In genomic region chr11:16195659-16196058, GRCh38 we compare ENCODE assay signal across 19 cellular contexts.
DNase-seq lines count a peak whose midpoint lies in the region; ATAC-seq and TF ChIP-seq lines count a peak whose summit lies in the region.
"Had no signal": no experiment of that assay in that cellular context is flagged by ENCODE, and none has a peak within 500 bp of the region (broad histone marks: within the 10 kb centered on the region; RNA-seq: fewer than 3 reads in every experiment).

No MANE protein-coding gene starts in this region.

- TF ChIP-seq CTCF in gastrocnemius medialis (IDR thresholded peaks at IDR 0.05 in 4 of 5, conservative IDR thresholded peaks at IDR 0.05 in 1 of 5), result no peak

- peaks cover 28% of the 10 kb centered on the region for H3K4me1 ChIP-seq in SJSA1 (replicated peaks)
- H3K4me1 ChIP-seq in gastrocnemius medialis, result peaks cover 38 to 40% of the 10 kb centered on the region in 2 donors

- TF ChIP-seq POLR2A in gastrocnemius medialis (IDR thresholded peaks at IDR 0.05), result no peak

- no peaks in the 10 kb centered on the region for H3K36me3 ChIP-seq in SJSA1
- no peaks in the 10 kb centered on the region for H3K36me3 ChIP-seq in gastrocnemius medialis
- H3K36me3 ChIP-seq: ovary, tibial nerve had no signal

- in situ Hi-C loops in gastrocnemius medialis (cut with MboI; ENCODE audit: low sequenced_read_pairs in 4 of 4), result loop anchor here in 3 of 4 donors (10.0 to 25.0 kb wide), 2 partner anchors 409 to 417 kb away; no protein-coding TSS in a partner anchor

- H3K27me3 ChIP-seq in SJSA1 (replicated peaks), result no peaks in the 10 kb centered on the region
- H3K27me3 ChIP-seq in gastrocnemius medialis, result no peaks in the 10 kb centered on the region
- H3K27me3 ChIP-seq: ovary, tibial nerve had no signal

- intact Hi-C loops in gastrocnemius medialis (cut with DNase I; ENCODE audit: low total_unique reads), result no loop called here

- H3K4me3 ChIP-seq in SJSA1 (no peak overlapping the region), gastrocnemius medialis (no peak overlapping the region)
- H3K4me3 ChIP-seq: ovary, tibial nerve had no signal

- DNase-seq in GM03348 (ENCODE audit: low spot score) (peak; percentile 5), SJSA1 (ENCODE audit: low read depth in 1 of 2, low spot score in 2 of 2) (peak; percentile 47 to 60), fibroblast of peridontal ligament (ENCODE audit: extremely low read depth) (peak; percentile 73), gastrocnemius medialis (no peak)
- DNase-seq in activated effector memory CD4-positive, alpha-beta T cell treated with Interleukin-2 at 50 U/mL for 16 hours, result no peak
- no peak for DNase-seq in activated naive CD4-positive, alpha-beta T cell treated with anti-CD3 and anti-CD28 coated beads, Interleukin-2, amount 50 U/mL, for 16 hours
- DNase-seq: activated CD4-positive, alpha-beta T cell treated with anti-CD3 and anti-CD28 coated beads for 36 hours; activated T-cell treated with anti-CD3 and anti-CD28 coated beads, Interleukin-2, amount 50 U/mL, for 1 hour; CD4-positive, CD25-positive, alpha-beta regulatory T cell; glutamatergic neuron; NCI-H1048; NCI-H2171 treated with DMSO at 0.1 percent for 48 hours; ovary; small intestine had no signal

- H3K9me3 ChIP-seq in SJSA1 (replicated peaks) (no peaks in the 10 kb centered on the region), gastrocnemius medialis (no peaks in the 10 kb centered on the region)
- H3K9me3 ChIP-seq: ovary, tibial nerve had no signal

- ATAC-seq in gastrocnemius medialis (no peak), GM21825 (IDR thresholded peaks at IDR 0.05; ENCODE audit: unreplicated experiment) (no peak), GM21723 (IDR thresholded peaks at IDR 0.05; ENCODE audit: unreplicated experiment) (no peak)
- ATAC-seq: activated CD4-positive, alpha-beta T cell treated with anti-CD3 and anti-CD28 coated beads for 36 hours; HCT116; stimulated activated effector memory CD8-positive, alpha-beta T cell treated with anti-CD3 and anti-CD28 coated beads, Interleukin-12 subunit alpha, Interleukin-12 subunit beta, amount 100 ng/mL, for 72 hours had no signal

- H3K27ac ChIP-seq in SJSA1 (peak overlapping the region; percentile 23), gastrocnemius medialis (peak overlapping the region in 3 of 4 donors; percentile 52 to 69 (median 68))
- H3K27ac ChIP-seq: ovary had no signal

Comparison
In these comparisons a context has a peak if more than half of its experiments do, and no peak if none do; other contexts are left out.
1. DNase-seq: peak in GM03348 (single experiment), SJSA1 (2 of 2) and fibroblast of peridontal ligament (single experiment); none in gastrocnemius medialis (0 of 2), activated effector memory CD4-positive, alpha-beta T cell treated with Interleukin-2 at 50 U/mL for 16 hours (single experiment) and activated naive CD4-positive, alpha-beta T cell treated with anti-CD3 and anti-CD28 coated beads, Interleukin-2, amount 50 U/mL, for 16 hours (single experiment).